17 cellular contexts compared by ENCODE assay signal in genomic region chr3:187641319-187641976, GRCh38. TPM values are rescaled to one million over a fixed set of nuclear protein-coding genes. Genes with fewer than 3 reads are reported as not detected.
"Had no signal": no experiment of that assay in that cellular context is flagged by ENCODE, and none has a peak within 500 bp of the region (broad histone marks: within the 10 kb centered on the region; RNA-seq: fewer than 3 reads in every experiment).

No MANE protein-coding gene starts in this region.

- H3K4me3 Mint-ChIP-seq: activated CD4-positive, alpha-beta T cell treated with anti-CD3 and anti-CD28 coated beads, Interleukin-2, amount 10 ng/mL, durations not matched to agents 7 days and 5 days; activated naive CD4-positive, alpha-beta T cell treated with anti-CD3 and anti-CD28 coated beads, Interleukin-2, amount 50 U/mL, for 24 hours; dendritic cell treated with granulocyte-macrophage colony-stimulating factor and Interleukin-4, amounts not matched to agents 40 ng/mL and 50 ng/mL, for 4 days; effector memory CD8-positive, alpha-beta T cell; neural progenitor cell; stimulated activated naive CD8-positive, alpha-beta T cell treated with anti-CD3 and anti-CD28 coated beads, Interleukin-15, Interleukin-2, amounts not matched to agents 100 ng/mL and 50 ng/mL, for 24 hours had no signal

- H3K9me3 Mint-ChIP-seq: activated CD4-positive, alpha-beta T cell treated with anti-CD3 and anti-CD28 coated beads, Interleukin-2, amount 10 ng/mL, durations not matched to agents 7 days and 5 days; dendritic cell treated with granulocyte-macrophage colony-stimulating factor and Interleukin-4, amounts not matched to agents 40 ng/mL and 50 ng/mL, for 4 days; effector memory CD8-positive, alpha-beta T cell; neural progenitor cell; stimulated activated naive CD8-positive, alpha-beta T cell treated with anti-CD3 and anti-CD28 coated beads, Interleukin-15, Interleukin-2, amounts not matched to agents 100 ng/mL and 50 ng/mL, for 24 hours had no signal

- H3K27ac Mint-ChIP-seq: activated CD4-positive, alpha-beta T cell treated with anti-CD3 and anti-CD28 coated beads, Interleukin-2, amount 10 ng/mL, durations not matched to agents 7 days and 5 days; activated naive CD4-positive, alpha-beta T cell treated with anti-CD3 and anti-CD28 coated beads, Interleukin-2, amount 50 U/mL, for 24 hours; dendritic cell treated with granulocyte-macrophage colony-stimulating factor and Interleukin-4, amounts not matched to agents 40 ng/mL and 50 ng/mL, for 4 days; effector memory CD8-positive, alpha-beta T cell; neural progenitor cell; stimulated activated naive CD8-positive, alpha-beta T cell treated with anti-CD3 and anti-CD28 coated beads, Interleukin-15, Interleukin-2, amounts not matched to agents 100 ng/mL and 50 ng/mL, for 24 hours had no signal

- H3K4me1 Mint-ChIP-seq: activated CD4-positive, alpha-beta T cell treated with anti-CD3 and anti-CD28 coated beads, Interleukin-2, amount 10 ng/mL, durations not matched to agents 7 days and 5 days; activated naive CD4-positive, alpha-beta T cell treated with anti-CD3 and anti-CD28 coated beads, Interleukin-2, amount 50 U/mL, for 24 hours; neural progenitor cell had no signal

- H3K36me3 Mint-ChIP-seq: neural progenitor cell had no signal

- ATAC-seq: effector memory CD8-positive, alpha-beta T cell; upper lobe of right lung had no signal

- H3K4me3 ChIP-seq: lung, neural progenitor cell, ovary, upper lobe of right lung had no signal

- DNase-seq: activated CD4-positive, alpha-beta T cell treated with anti-CD3 and anti-CD28 coated beads, Interleukin-2, amount 10 ng/mL, durations not matched to agents 7 days and 5 days; activated CD4-positive, CD25-positive, alpha-beta regulatory T cell; activated effector memory CD4-positive, alpha-beta T cell treated with Interleukin-2 at 50 U/mL for 16 hours; activated T-cell treated with anti-CD3 and anti-CD28 coated beads, Interleukin-2, amount 50 U/mL, for 1 hour; brain microvascular endothelial cell; effector memory CD8-positive, alpha-beta T cell; hippocampal formation; kidney glomerular epithelial cell; midbrain; ovary; stimulated activated CD4-positive, alpha-beta T cell treated with anti-CD3 and anti-CD28 coated beads, Interleukin-4, amount 100 ng/mL, for 1 hour; upper lobe of right lung had no signal

RNA-seq across cellular contexts. Expression of gene SST, which starts 28.7 kb away (rescaled TPM):
- total RNA-seq: activated CD4-positive, alpha-beta T cell treated with anti-CD3 and anti-CD28 coated beads, Interleukin-2, amount 10 ng/mL, durations not matched to agents 7 days and 5 days; upper lobe of right lung had no signal
